Comparison of ENCODE assay signal across 1 cellular context in the genomic region with DNA sequence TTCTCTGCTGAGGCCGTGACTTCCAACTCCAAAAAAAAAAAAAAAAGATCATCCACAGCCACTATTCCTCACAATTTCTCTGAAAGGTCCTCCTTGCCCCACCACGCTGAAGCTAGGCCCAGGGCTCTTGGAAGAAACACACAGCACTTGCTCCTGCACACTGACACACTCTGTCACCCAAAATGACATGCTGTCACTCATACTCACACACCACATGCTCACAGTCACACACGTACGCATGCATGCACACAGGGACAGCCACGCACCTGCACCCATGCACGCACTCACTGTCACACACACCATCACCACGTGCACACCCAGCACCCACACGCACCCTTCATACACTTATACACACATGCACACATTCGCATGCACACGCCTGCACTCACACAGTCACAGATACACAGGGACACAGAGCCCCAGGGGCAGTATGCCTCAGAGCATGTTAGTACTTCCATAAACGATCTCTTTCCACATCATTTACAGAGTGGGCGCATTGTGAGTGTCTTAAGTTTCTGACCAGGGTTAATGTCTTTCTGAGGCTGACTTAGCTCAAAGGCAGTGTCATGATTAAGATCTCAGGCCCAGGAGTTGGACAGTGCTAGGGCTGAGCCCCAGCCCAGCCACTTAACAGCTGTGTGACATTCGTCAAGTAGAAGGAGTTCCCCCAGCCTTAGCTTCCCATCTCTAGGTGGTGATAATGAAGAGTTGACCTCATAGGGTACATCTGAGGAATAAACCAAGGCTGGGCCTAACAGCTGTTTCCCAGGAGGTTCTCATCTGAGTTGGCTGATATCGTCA.
TF ChIP-seq lines count a peak whose summit lies in the region.

No MANE protein-coding gene starts in this region.

TF ChIP-seq in GM23338, 12 proteins besides CTCF, POLR2A, EP300 and RAD21 (continued from another document):
- TF ChIP-seq ZNF462 (CRISPR knock-in tag; IDR thresholded peaks at IDR 0.05): no peak
